ENCODE assay signal across 8 cellular contexts in genomic region chr10:99532687-99533495, GRCh38. TPM values are rescaled to one million over a fixed set of nuclear protein-coding genes. Genes with fewer than 3 reads are reported as not detected.
A peak's percentile ranks its signal among the peaks of the same experiment; 100 is the strongest.
DNase-seq lines count a peak whose midpoint lies in the region; ATAC-seq and TF ChIP-seq lines count a peak whose summit lies in the region.

NKX2-3 (plus strand) TSS chr10:99532942; CDS start chr10:99533132, 190 bp downstream.

- H3K4me3 Mint-ChIP-seq in nephron progenitor cell, result peak within 1 kb of the TSS; percentile 18

- intact Hi-C loops in lower leg skin (cut with DNase I; ENCODE audit: low total_unique reads), result no loop called here

- peaks cover 10% of the 10 kb centered on the region for H3K9me3 Mint-ChIP-seq in nephron progenitor cell

- no peak within 1 kb of the TSS for H3K4me3 ChIP-seq in AG10803 (ENCODE audit: low read length)
- H3K4me3 ChIP-seq in lower leg skin (ENCODE audit: low read depth, poor library complexity, severe bottlenecking), result no peak within 1 kb of the TSS

- H3K27ac Mint-ChIP-seq in nephron progenitor cell, result no peak within 1 kb of the TSS

- TF ChIP-seq POLR2A in lower leg skin (IDR thresholded peaks at IDR 0.05), result no peak

- 7 to 8% methylated on average over 27 to 49 of the region's 51 CpGs for WGBS in lower leg skin, 2 donors

- ATAC-seq in GM19397 (IDR thresholded peaks at IDR 0.05; ENCODE audit: unreplicated experiment) (no peak), GM19452 (IDR thresholded peaks at IDR 0.05; ENCODE audit: unreplicated experiment) (no peak)

- peaks cover 98% of the 10 kb centered on the region for H3K27me3 Mint-ChIP-seq in nephron progenitor cell (ENCODE audit: low read depth, poor library complexity)

- DNase-seq in AG10803 (ENCODE audit: low read depth) (peak; percentile 8), GM20000 (ENCODE audit: low spot score) (peak; percentile 78), NCI-H748 treated with DMSO at 0.1 percent for 48 hours (lab: John Stamatoyannopoulos, UW) (peak; percentile 57), ecto neural progenitor cell (ENCODE audit: low spot score) (peak; percentile 88), nephron progenitor cell (peak; percentile 84), lower leg skin (ENCODE audit: low spot score in 2 of 2) (no peak)

- TF ChIP-seq CTCF in AG10803 (conservative IDR thresholded peaks at IDR 0.05; ENCODE audit: low read length) (no peak), GM20000 (IDR thresholded peaks at IDR 0.05; ENCODE audit: extremely low read depth, missing control alignments) (no peak), nephron progenitor cell (IDR thresholded peaks at IDR 0.05) (no peak), lower leg skin (IDR thresholded peaks at IDR 0.05) (no peak)

- H3K36me3 Mint-ChIP-seq in nephron progenitor cell (ENCODE audit: low read depth), result no peaks in the 10 kb centered on the region

- H3K4me1 Mint-ChIP-seq in nephron progenitor cell, result peaks cover 25% of the 10 kb centered on the region

RNA-seq across cellular contexts. Expression of gene NKX2-3, which starts in this region (rescaled TPM):
- total RNA-seq in lower leg skin, result not detected

Comparison
In these comparisons a context has a peak if more than half of its experiments do, and no peak if none do; other contexts are left out.
1. DNase-seq: peak in AG10803 (single experiment), GM20000 (single experiment), NCI-H748 treated with DMSO at 0.1 percent for 48 hours (single experiment), ecto neural progenitor cell (single experiment) and nephron progenitor cell (single experiment); none in lower leg skin (0 of 2).